Comparison of ENCODE assay signal across 16 cellular contexts in genomic region chr10:33120700-33121099, GRCh38.
DNase-seq lines count a peak whose midpoint lies in the region; ATAC-seq, FAIRE-seq and TF ChIP-seq lines count a peak whose summit lies in the region.
"Had no signal": no experiment of that assay in that cellular context is flagged by ENCODE, and none has a peak within 500 bp of the region (broad histone marks: within the 10 kb centered on the region; RNA-seq: fewer than 3 reads in every experiment).

No MANE protein-coding gene starts in this region.

- H3K27ac ChIP-seq in pancreas (no peak overlapping the region), smooth muscle cell (ENCODE audit: low read depth) (no peak overlapping the region)
- H3K27ac ChIP-seq: left ventricle myocardium inferior, SJSA1, uterus had no signal

- peaks cover 89% of the 10 kb centered on the region for H3K4me1 Mint-ChIP-seq in activated T-cell treated with anti-CD3 and anti-CD28 coated beads, Interleukin-2, amount 50 U/mL, for 4 hours (ENCODE audit: low read depth)
- peaks cover 53% of the 10 kb centered on the region for H3K4me1 Mint-ChIP-seq in activated CD8-positive, alpha-beta T cell treated with anti-CD3 and anti-CD28 coated beads, Interleukin-2, amount 10 ng/mL, durations not matched to agents 7 days and 5 days (ENCODE audit: low read depth)
- peaks cover 14 to 23% of the 10 kb centered on the region in 2 donors for H3K4me1 Mint-ChIP-seq in stimulated activated naive B cell treated with anti-CD40 and anti-IgM and Interleukin-4, amounts not matched to agents 10 μg/mL and 1 μg/mL and 100 μg/mL, for 72 hours

- H3K79me2 ChIP-seq in smooth muscle cell (ENCODE audit: low read depth), result no peaks in the 10 kb centered on the region

- no peak overlapping the region for H2AFZ ChIP-seq in smooth muscle cell (ENCODE audit: low read depth)

- peaks cover 6% of the 10 kb centered on the region for H3F3A ChIP-seq in smooth muscle cell (ENCODE audit: low read depth)

- no peak overlapping the region for H3K4me3 ChIP-seq in pancreas
- H3K4me3 ChIP-seq in smooth muscle cell, result no peak overlapping the region
- H3K4me3 ChIP-seq in MG63, result no peak overlapping the region
- H3K4me3 ChIP-seq: left ventricle myocardium inferior, SJSA1, uterus had no signal

- 98 to 99% methylated on average over 2 of the region's 2 CpGs for WGBS in pancreas, 2 donors
- 98% methylated on average over 2 of the region's 2 CpGs for WGBS in smooth muscle cell (ENCODE audit: low lambda C conversion rate)

- POLR2A ChIA-PET in activated CD8-positive, alpha-beta T cell treated with anti-CD3 and anti-CD28 coated beads, Interleukin-2, amount 10 ng/mL, durations not matched to agents 7 days and 5 days (lab: Charles Lee), result interaction anchor here (0.6 kb wide), 1 partner anchor 13 kb away, joined by 3 read pairs; no protein-coding TSS in a partner anchor

- H3K36me3 Mint-ChIP-seq in activated T-cell treated with anti-CD3 and anti-CD28 coated beads, Interleukin-2, amount 50 U/mL, for 4 hours (ENCODE audit: insufficient read depth), result no peaks in the 10 kb centered on the region
- H3K36me3 Mint-ChIP-seq in activated CD8-positive, alpha-beta T cell treated with anti-CD3 and anti-CD28 coated beads, Interleukin-2, amount 10 ng/mL, durations not matched to agents 7 days and 5 days (ENCODE audit: low read depth), result peaks cover 7% of the 10 kb centered on the region
- no peaks in the 10 kb centered on the region for H3K36me3 Mint-ChIP-seq in stimulated activated naive B cell treated with anti-CD40 and anti-IgM and Interleukin-4, amounts not matched to agents 10 μg/mL and 1 μg/mL and 100 μg/mL, for 72 hours

- CTCF ChIA-PET in activated CD8-positive, alpha-beta T cell treated with anti-CD3 and anti-CD28 coated beads, Interleukin-2, amount 10 ng/mL, durations not matched to agents 7 days and 5 days (lab: Charles Lee), result interaction anchor here (0.9 kb wide), 1 partner anchor 33 kb away, joined by 3 read pairs; no protein-coding TSS in a partner anchor

- no peak overlapping the region for H3K9ac ChIP-seq in smooth muscle cell (ENCODE audit: low read depth)

- no peak overlapping the region for H3K4me2 ChIP-seq in smooth muscle cell

- H3K36me3 ChIP-seq in pancreas (no peaks in the 10 kb centered on the region), smooth muscle cell (ENCODE audit: low read depth) (no peaks in the 10 kb centered on the region), MG63 (no peaks in the 10 kb centered on the region)
- H3K36me3 ChIP-seq: left ventricle myocardium inferior, SJSA1, uterus had no signal

- TF ChIP-seq CTCF in pancreas (IDR thresholded peaks at IDR 0.05) (no peak), smooth muscle cell (IDR thresholded peaks at IDR 0.05; ENCODE audit: borderline replicate concordance, insufficient read depth, poor library complexity, severe bottlenecking) (no peak)

- H3K9me3 ChIP-seq in pancreas, result no peaks in the 10 kb centered on the region
- H3K9me3 ChIP-seq in smooth muscle cell (replicated peaks; ENCODE audit: low read depth), result no peaks in the 10 kb centered on the region
- H3K9me3 ChIP-seq in MG63, result no peaks in the 10 kb centered on the region
- H3K9me3 ChIP-seq: left ventricle myocardium inferior, SJSA1, uterus had no signal

- no peaks in the 10 kb centered on the region for H4K20me1 ChIP-seq in smooth muscle cell (ENCODE audit: low read depth)

- H3K27me3 ChIP-seq in pancreas (no peaks in the 10 kb centered on the region), smooth muscle cell (ENCODE audit: low read depth) (no peaks in the 10 kb centered on the region), MG63 (no peaks in the 10 kb centered on the region)
- H3K27me3 ChIP-seq: SJSA1, uterus had no signal

- DNase-seq in activated T-cell treated with anti-CD3 and anti-CD28 coated beads, Interleukin-2, amount 50 U/mL, for 4 hours, result no peak
- DNase-seq in activated T-cell treated with anti-CD3 and anti-CD28 coated beads, Interleukin-2, amount 50 U/mL, for 48 hours, result no peak
- DNase-seq in activated CD8-positive, alpha-beta T cell treated with anti-CD3 and anti-CD28 coated beads, Interleukin-2, amount 10 ng/mL, durations not matched to agents 7 days and 5 days, result no peak
- no peak for DNase-seq in stimulated activated naive B cell treated with anti-CD40 and anti-IgM and Interleukin-4, amounts not matched to agents 10 μg/mL and 1 μg/mL and 100 μg/mL, for 72 hours
- DNase-seq in pancreas (no peak), smooth muscle cell (lab: John Stamatoyannopoulos, UW; ENCODE audit: unreplicated experiment) (no peak), MG63 (no peak)
- DNase-seq: left ventricle myocardium inferior; NCI-H1694; NCI-H510A; small intestine; stimulated activated naive CD4-positive, alpha-beta T cell; uterus had no signal

- FAIRE-seq in pancreas (lab: Jason Lieb, UNC), result no peak
- FAIRE-seq: HTR-8/SVneo, small intestine had no signal

- no peaks in the 10 kb centered on the region for H3K4me1 ChIP-seq in pancreas
- peaks cover 6% of the 10 kb centered on the region for H3K4me1 ChIP-seq in smooth muscle cell (ENCODE audit: low read depth)
- H3K4me1 ChIP-seq: uterus had no signal

- intact Hi-C loops in pancreas (cut with DNase I), result no loop called here

- H3K9me3 Mint-ChIP-seq in activated T-cell treated with anti-CD3 and anti-CD28 coated beads, Interleukin-2, amount 50 U/mL, for 4 hours, result no peaks in the 10 kb centered on the region
- H3K9me3 Mint-ChIP-seq in activated CD8-positive, alpha-beta T cell treated with anti-CD3 and anti-CD28 coated beads, Interleukin-2, amount 10 ng/mL, durations not matched to agents 7 days and 5 days (ENCODE audit: insufficient read depth), result no peaks in the 10 kb centered on the region
- no peaks in the 10 kb centered on the region for H3K9me3 Mint-ChIP-seq in stimulated activated naive B cell treated with anti-CD40 and anti-IgM and Interleukin-4, amounts not matched to agents 10 μg/mL and 1 μg/mL and 100 μg/mL, for 72 hours

- no peak overlapping the region for H3K4me3 Mint-ChIP-seq in activated T-cell treated with anti-CD3 and anti-CD28 coated beads, Interleukin-2, amount 50 U/mL, for 4 hours
- no peak overlapping the region for H3K4me3 Mint-ChIP-seq in activated CD8-positive, alpha-beta T cell treated with anti-CD3 and anti-CD28 coated beads, Interleukin-2, amount 10 ng/mL, durations not matched to agents 7 days and 5 days
- H3K4me3 Mint-ChIP-seq in stimulated activated naive B cell treated with anti-CD40 and anti-IgM and Interleukin-4, amounts not matched to agents 10 μg/mL and 1 μg/mL and 100 μg/mL, for 72 hours, result no peak overlapping the region

- H3K27me3 Mint-ChIP-seq in activated T-cell treated with anti-CD3 and anti-CD28 coated beads, Interleukin-2, amount 50 U/mL, for 4 hours (ENCODE audit: low read depth), result no peaks in the 10 kb centered on the region
- H3K27me3 Mint-ChIP-seq in activated CD8-positive, alpha-beta T cell treated with anti-CD3 and anti-CD28 coated beads, Interleukin-2, amount 10 ng/mL, durations not matched to agents 7 days and 5 days (ENCODE audit: low read depth), result no peaks in the 10 kb centered on the region
- H3K27me3 Mint-ChIP-seq in stimulated activated naive B cell treated with anti-CD40 and anti-IgM and Interleukin-4, amounts not matched to agents 10 μg/mL and 1 μg/mL and 100 μg/mL, for 72 hours, result no peaks in the 10 kb centered on the region

- no peak overlapping the region for H3K27ac Mint-ChIP-seq in activated CD8-positive, alpha-beta T cell treated with anti-CD3 and anti-CD28 coated beads, Interleukin-2, amount 10 ng/mL, durations not matched to agents 7 days and 5 days
- H3K27ac Mint-ChIP-seq in stimulated activated naive B cell treated with anti-CD40 and anti-IgM and Interleukin-4, amounts not matched to agents 10 μg/mL and 1 μg/mL and 100 μg/mL, for 72 hours, result no peak overlapping the region

- peak; percentile 88 to 94 for ATAC-seq in activated T-cell treated with anti-CD3 and anti-CD28 coated beads, Interleukin-2, amount 50 U/mL, for 4 hours
- peak; percentile 84 for ATAC-seq in HG02870 (IDR thresholded peaks at IDR 0.05; ENCODE audit: unreplicated experiment)
- peak; percentile 40 for ATAC-seq in activated CD8-positive, alpha-beta T cell treated with anti-CD3 and anti-CD28 coated beads, Interleukin-2, amount 10 ng/mL, durations not matched to agents 7 days and 5 days
- peak; percentile 36 to 65 for ATAC-seq in stimulated activated naive B cell treated with anti-CD40 and anti-IgM and Interleukin-4, amounts not matched to agents 10 μg/mL and 1 μg/mL and 100 μg/mL, for 72 hours (replicated peaks)
- no peak for ATAC-seq in pancreas

Comparison
In these comparisons a context has a peak if more than half of its experiments do, and no peak if none do; other contexts are left out.
1. ATAC-seq: peak in activated T-cell treated with anti-CD3 and anti-CD28 coated beads, Interleukin-2, amount 50 U/mL, for 4 hours (2 of 2), HG02870 (single experiment), activated CD8-positive, alpha-beta T cell treated with anti-CD3 and anti-CD28 coated beads, Interleukin-2, amount 10 ng/mL, durations not matched to agents 7 days and 5 days (single experiment) and stimulated activated naive B cell treated with anti-CD40 and anti-IgM and Interleukin-4, amounts not matched to agents 10 μg/mL and 1 μg/mL and 100 μg/mL, for 72 hours (2 of 2); none in pancreas (0 of 4).